11 cellular contexts compared by ENCODE assay signal in the genomic region with DNA sequence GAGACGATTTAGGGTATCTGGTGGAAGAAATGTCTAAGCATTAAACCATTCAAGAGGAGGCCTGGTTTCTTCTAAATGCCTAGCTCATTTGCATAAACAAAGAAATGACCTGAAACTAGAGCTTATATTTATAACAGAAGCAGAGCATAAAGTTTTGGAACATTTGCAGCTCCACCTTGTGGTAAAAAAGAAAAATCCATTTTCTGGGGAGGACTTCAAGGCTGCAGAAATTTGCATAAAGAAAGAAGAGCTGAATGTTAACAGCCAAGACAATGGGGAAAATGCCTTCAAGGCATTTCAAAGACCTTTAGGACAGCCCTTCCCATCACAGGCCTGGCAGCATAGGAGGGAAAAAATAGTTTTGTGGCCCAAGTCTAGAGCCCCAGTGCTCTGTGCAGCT.
DNase-seq lines count a peak whose midpoint lies in the region; ATAC-seq, FAIRE-seq and TF ChIP-seq lines count a peak whose summit lies in the region.
"Had no signal": no experiment of that assay in that cellular context is flagged by ENCODE, and none has a peak within 500 bp of the region (broad histone marks: within the 10 kb centered on the region; RNA-seq: fewer than 3 reads in every experiment).

No MANE protein-coding gene starts in this region.

- H3K9me3 ChIP-seq in endodermal cell (ENCODE audit: control insufficient read depth, low read length) (peaks cover 54% of the 10 kb centered on the region), small intestine (ENCODE audit: control insufficient read depth, low read depth) (no peaks in the 10 kb centered on the region)

- peak; percentile 50 for TF ChIP-seq CTCF in endodermal cell (conservative IDR thresholded peaks at IDR 0.05)

- H3K9me3 Mint-ChIP-seq in endodermal cell: peaks cover 71% of the 10 kb centered on the region

- no peak overlapping the region for H3K27ac ChIP-seq in endodermal cell (ENCODE audit: low read depth, low read length)
- H3K27ac ChIP-seq in small intestine (ENCODE audit: low read depth in 1 of 2, low read length in 1 of 2): no peak overlapping the region

- no peak overlapping the region for H3K9ac ChIP-seq in endodermal cell (ENCODE audit: extremely low read depth, low read length, poor library complexity, severe bottlenecking)

- ATAC-seq in HG03095 (IDR thresholded peaks at IDR 0.05; ENCODE audit: unreplicated experiment) (no peak), GM19463 (IDR thresholded peaks at IDR 0.05; ENCODE audit: unreplicated experiment) (no peak)
- ATAC-seq: effector memory CD8-positive, alpha-beta T cell had no signal

- H3K27me3 ChIP-seq in endodermal cell (ENCODE audit: control insufficient read depth, insufficient read depth, low read length, poor library complexity, severe bottlenecking) (no peaks in the 10 kb centered on the region), small intestine (ENCODE audit: control insufficient read depth in 2 of 2, insufficient read depth in 2 of 2, low read length in 2 of 2) (no peaks in the 10 kb centered on the region)

- no peak for FAIRE-seq in small intestine (lab: Jason Lieb, UNC)

- 78% methylated on average over 1 of the region's 1 CpG; no CpG with 5 or more reads in 1 of the 2 experiments for WGBS in endodermal cell (ENCODE audit: insufficient coverage in 1 of 2, insufficient read length in 1 of 2), 2 experiments
- WGBS in small intestine, 3 donors: 19 to 66% (median 41%) methylated on average over 1 of the region's 1 CpG

- H3K4me1 ChIP-seq in endodermal cell (ENCODE audit: control insufficient read depth, insufficient read depth, low read length) (no peaks in the 10 kb centered on the region), small intestine (ENCODE audit: control insufficient read depth in 2 of 2, insufficient read depth in 1 of 2, low read depth in 1 of 2, low read length in 1 of 2) (no peaks in the 10 kb centered on the region)

- no peaks in the 10 kb centered on the region for H3K36me3 Mint-ChIP-seq in endodermal cell (ENCODE audit: low read depth)

- H3K36me3 ChIP-seq in endodermal cell (ENCODE audit: control insufficient read depth, insufficient read depth, low read length) (no peaks in the 10 kb centered on the region), small intestine (ENCODE audit: control insufficient read depth in 2 of 2, insufficient read depth in 2 of 2, low read length in 2 of 2) (no peaks in the 10 kb centered on the region)

- H3K4me3 Mint-ChIP-seq in endodermal cell: no peak overlapping the region
- H3K4me3 Mint-ChIP-seq: effector memory CD8-positive, alpha-beta T cell had no signal

- H3K4me3 ChIP-seq in endodermal cell (ENCODE audit: low read length): no peak overlapping the region
- no peak overlapping the region for H3K4me3 ChIP-seq in small intestine (ENCODE audit: low read depth in 1 of 2, low read length in 2 of 2)

- H3K27ac Mint-ChIP-seq in endodermal cell: no peak overlapping the region
- H3K27ac Mint-ChIP-seq: effector memory CD8-positive, alpha-beta T cell had no signal

- H3K27me3 Mint-ChIP-seq in endodermal cell (ENCODE audit: insufficient read depth): no peaks in the 10 kb centered on the region
- H3K27me3 Mint-ChIP-seq: effector memory CD8-positive, alpha-beta T cell had no signal

- DNase-seq in DMS53 (lab: John Stamatoyannopoulos, UW) (peak; percentile 31), DMS53 treated with DMSO at 0.1 percent for 48 hours (lab: John Stamatoyannopoulos, UW; ENCODE audit: unreplicated experiment) (no peak), NCI-H526 (lab: John Stamatoyannopoulos, UW) (peak; percentile 4 to 44), endodermal cell (no peak), small intestine (peak; percentile 5)
- no peak for DNase-seq in activated CD4-positive, alpha-beta T cell treated with anti-CD3 and anti-CD28 coated beads for 1 hour
- DNase-seq: activated gamma-delta T cell treated with Interleukin-2 at 50 U/mL for 16 hours; effector memory CD8-positive, alpha-beta T cell; retina had no signal

- no peaks in the 10 kb centered on the region for H3K4me1 Mint-ChIP-seq in endodermal cell

Comparison
In these comparisons a context has a peak if more than half of its experiments do, and no peak if none do; other contexts are left out.
1. DNase-seq: peak in DMS53 (single experiment), NCI-H526 (2 of 2) and small intestine (single experiment); none in DMS53 treated with DMSO at 0.1 percent for 48 hours (single experiment), endodermal cell (single experiment) and activated CD4-positive, alpha-beta T cell treated with anti-CD3 and anti-CD28 coated beads for 1 hour (single experiment).